ENCODE assay signal across 1 cellular context in the genomic region with DNA sequence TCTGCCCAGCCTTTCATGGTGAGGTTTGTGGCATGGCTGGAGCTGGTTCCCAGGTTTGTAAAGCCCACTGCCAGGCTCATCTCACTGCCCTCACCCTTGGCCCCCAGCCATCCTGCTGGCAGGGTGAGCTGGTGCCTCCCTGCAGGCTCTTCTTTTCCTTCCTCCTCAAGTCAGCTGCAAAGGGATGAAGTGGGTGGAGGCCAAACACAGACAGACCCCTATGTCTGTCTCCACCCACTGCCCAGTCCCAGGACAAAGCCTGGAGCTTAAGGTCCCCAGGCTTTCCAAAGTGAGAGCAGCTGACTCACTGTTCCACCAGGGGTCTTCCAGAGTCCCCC.
TF ChIP-seq lines count a peak whose summit lies in the region.

No MANE protein-coding gene starts in this region.

TF ChIP-seq in H1, 55 proteins besides CTCF, POLR2A, EP300 and RAD21:
- TF ChIP-seq MAFK (IDR thresholded peaks at IDR 0.05; ENCODE audit: low read depth, low read length) (no peak), BCL11A (IDR thresholded peaks at IDR 0.05; ENCODE audit: low read depth in 2 of 2, low read length in 2 of 2) (no peak), ATF3 (IDR thresholded peaks at IDR 0.05; ENCODE audit: insufficient read depth, low read depth, low read length) (no peak), FOSL1 (IDR thresholded peaks at IDR 0.05; ENCODE audit: insufficient read depth, low read depth, low read length) (no peak), TCF12 (IDR thresholded peaks at IDR 0.05; ENCODE audit: low read depth, low read length) (no peak), SP4 (IDR thresholded peaks at IDR 0.05; ENCODE audit: low read length) (no peak), USF2 (IDR thresholded peaks at IDR 0.05; ENCODE audit: low read length) (no peak), SAP30 (IDR thresholded peaks at IDR 0.05; ENCODE audit: insufficient read depth, insufficient replicate concordance, low read length) (no peak), SUZ12 (IDR thresholded peaks at IDR 0.05; ENCODE audit: low read length) (no peak), EGR1 (IDR thresholded peaks at IDR 0.05; ENCODE audit: borderline replicate concordance, low read depth, low read length) (no peak), CREB1 (IDR thresholded peaks at IDR 0.05) (no peak), CBX8 (IDR thresholded peaks at IDR 0.05; ENCODE audit: borderline replicate concordance, low read depth, low read length) (no peak), SP2 (IDR thresholded peaks at IDR 0.05; ENCODE audit: low read length) (no peak), PHF8 (conservative IDR thresholded peaks at IDR 0.05; ENCODE audit: low read depth, low read length) (no peak)
